8 cellular contexts compared by ENCODE assay signal in genomic region chr17:8745586-8746500, GRCh38. TPM values are rescaled to one million over a fixed set of nuclear protein-coding genes. Genes with fewer than 3 reads are reported as not detected.
A peak's percentile ranks its signal among the peaks of the same experiment; 100 is the strongest.
DNase-seq lines count a peak whose midpoint lies in the region; ATAC-seq and TF ChIP-seq lines count a peak whose summit lies in the region.

No MANE protein-coding gene starts in this region.

- peak overlapping the region; percentile 86 for H3K27ac Mint-ChIP-seq in activated T-helper 17 cell treated with anti-CD3 and anti-CD28 coated beads, Interleukin-2, amount 50 U/mL, for 72 hours
- H3K27ac Mint-ChIP-seq in neural crest cell (ENCODE audit: unreplicated experiment) = no peak overlapping the region
- peak overlapping the region; percentile 90 for H3K27ac Mint-ChIP-seq in stimulated activated naive CD8-positive, alpha-beta T cell treated with anti-CD3 and anti-CD28 coated beads, Interleukin-15, amount 100 ng/mL, for 72 hours

- CTCF ChIA-PET in PC-3 (lab: Charles Lee) = interaction anchor here (0.6 to 1.5 kb wide), 3 partner anchors 37 to 336 kb away, joined by 3 to 11 read pairs (median 5); partner anchors contain the start of gene MYH10

- no peaks in the 10 kb centered on the region for H3K27me3 Mint-ChIP-seq in activated T-helper 17 cell treated with anti-CD3 and anti-CD28 coated beads, Interleukin-2, amount 50 U/mL, for 72 hours
- H3K27me3 Mint-ChIP-seq in neural crest cell (ENCODE audit: low read depth) = peaks cover 16% of the 10 kb centered on the region
- no peaks in the 10 kb centered on the region for H3K27me3 Mint-ChIP-seq in stimulated activated naive CD8-positive, alpha-beta T cell treated with anti-CD3 and anti-CD28 coated beads, Interleukin-15, amount 100 ng/mL, for 72 hours

- DNase-seq in GM04504 (ENCODE audit: low read depth) (peak; percentile 10), PC-3 (peak; percentile 38), fibroblast of the conjunctiva (ENCODE audit: low read depth) (peak; percentile 17), neural crest cell (ENCODE audit: low read depth, low spot score) (peak; percentile 84)
- DNase-seq in stimulated activated naive CD8-positive, alpha-beta T cell treated with anti-CD3 and anti-CD28 coated beads, Interleukin-15, amount 100 ng/mL, for 72 hours = peak; percentile 82

- H3K79me2 ChIP-seq in PC-3 (ENCODE audit: low read length) = no peaks in the 10 kb centered on the region

- peak overlapping the region; percentile 82 for H3K4me3 Mint-ChIP-seq in activated T-helper 17 cell treated with anti-CD3 and anti-CD28 coated beads, Interleukin-2, amount 50 U/mL, for 72 hours
- peak overlapping the region; percentile 88 for H3K4me3 Mint-ChIP-seq in neural crest cell
- H3K4me3 Mint-ChIP-seq in stimulated activated naive CD8-positive, alpha-beta T cell treated with anti-CD3 and anti-CD28 coated beads, Interleukin-15, amount 100 ng/mL, for 72 hours = peak overlapping the region; percentile 87 to 91

- H2AFZ ChIP-seq in PC-3 (ENCODE audit: low read length) = peak overlapping the region; percentile 81

- no peaks in the 10 kb centered on the region for H3K9me2 ChIP-seq in PC-3 (replicated peaks; ENCODE audit: low read length)

- no peaks in the 10 kb centered on the region for H3K9me3 ChIP-seq in PC-3 (ENCODE audit: low read length)

- no peaks in the 10 kb centered on the region for H3K9me3 Mint-ChIP-seq in activated T-helper 17 cell treated with anti-CD3 and anti-CD28 coated beads, Interleukin-2, amount 50 U/mL, for 72 hours
- no peaks in the 10 kb centered on the region for H3K9me3 Mint-ChIP-seq in neural crest cell
- peaks cover 4 to 8% of the 10 kb centered on the region in 2 donors for H3K9me3 Mint-ChIP-seq in stimulated activated naive CD8-positive, alpha-beta T cell treated with anti-CD3 and anti-CD28 coated beads, Interleukin-15, amount 100 ng/mL, for 72 hours

- peaks cover 7% of the 10 kb centered on the region for H3K4me1 Mint-ChIP-seq in activated T-helper 17 cell treated with anti-CD3 and anti-CD28 coated beads, Interleukin-2, amount 50 U/mL, for 72 hours
- H3K4me1 Mint-ChIP-seq in neural crest cell = peaks cover 14% of the 10 kb centered on the region
- H3K4me1 Mint-ChIP-seq in stimulated activated naive CD8-positive, alpha-beta T cell treated with anti-CD3 and anti-CD28 coated beads, Interleukin-15, amount 100 ng/mL, for 72 hours = peaks cover 27% of the 10 kb centered on the region

- H3K4me3 ChIP-seq in PC-3 (ENCODE audit: low read length) = peak overlapping the region; percentile 68

- intact Hi-C loops in PC-3 (cut with micrococcal nuclease) = loop anchor here (1.0 to 2.0 kb wide), 2 partner anchors 173 to 335 kb away; no protein-coding TSS in a partner anchor

- POLR2A ChIA-PET in PC-3 (lab: Charles Lee; ENCODE audit: unreplicated experiment) = no interaction called here

- ATAC-seq in HG02885 (IDR thresholded peaks at IDR 0.05; ENCODE audit: poor library complexity, unreplicated experiment) (peak; percentile 73), PC-3 (peak; percentile 90), HG03354 (IDR thresholded peaks at IDR 0.05; ENCODE audit: poor library complexity, severe bottlenecking, unreplicated experiment) (no peak)
- peak; percentile 84 for ATAC-seq in activated T-helper 17 cell treated with anti-CD3 and anti-CD28 coated beads, Interleukin-2, amount 50 U/mL, for 72 hours (replicated peaks)
- peak; percentile 88 for ATAC-seq in stimulated activated naive CD8-positive, alpha-beta T cell treated with anti-CD3 and anti-CD28 coated beads, Interleukin-15, amount 100 ng/mL, for 72 hours

- H3K36me3 Mint-ChIP-seq in activated T-helper 17 cell treated with anti-CD3 and anti-CD28 coated beads, Interleukin-2, amount 50 U/mL, for 72 hours (ENCODE audit: low read depth) = no peaks in the 10 kb centered on the region
- no peaks in the 10 kb centered on the region for H3K36me3 Mint-ChIP-seq in neural crest cell (ENCODE audit: low read depth)

- H3K27ac ChIP-seq in PC-3 (ENCODE audit: low read length) = no peak overlapping the region

- peak overlapping the region; percentile 91 for H3K4me2 ChIP-seq in PC-3 (ENCODE audit: low read length)

- H3K9ac ChIP-seq in PC-3 (ENCODE audit: low read length) = no peak overlapping the region

- TF ChIP-seq CTCF in PC-3 (conservative IDR thresholded peaks at IDR 0.05; ENCODE audit: low read depth, low read length) = peak; percentile 65
- TF ChIP-seq CTCF in neural crest cell (conservative IDR thresholded peaks at IDR 0.05) = peak; percentile 99

- H4K20me1 ChIP-seq in PC-3 (ENCODE audit: low read length) = no peaks in the 10 kb centered on the region

- no TSS peak for BruUV-seq in PC-3 (replicated peaks; lab: Mats Ljungman, UMichigan)

- H3K36me3 ChIP-seq in PC-3 (ENCODE audit: low read depth, low read length) = no peaks in the 10 kb centered on the region

- H3K4me1 ChIP-seq in PC-3 (ENCODE audit: insufficient read depth, low read length) = no peaks in the 10 kb centered on the region

- no peaks in the 10 kb centered on the region for H3K27me3 ChIP-seq in PC-3 (ENCODE audit: low read length)

- no peaks in the 10 kb centered on the region for H3F3A ChIP-seq in PC-3 (ENCODE audit: low read length, unreplicated experiment)

RNA-seq across cellular contexts. Expression of gene CCDC42, which starts 1.2 kb away (rescaled TPM):
- not detected in 2 replicates for total RNA-seq in PC-3 (2014; rRNA removed)
- total RNA-seq in activated T-helper 17 cell treated with anti-CD3 and anti-CD28 coated beads, Interleukin-2, amount 50 U/mL, for 72 hours = under 1 TPM in 1 of 2 donors, not detected in 1; 0.32 TPM
- total RNA-seq in neural crest cell = not detected in 2 replicates

RNA-seq across cellular contexts. Expression of gene SPDYE4, which starts 12.5 kb away (rescaled TPM):
- total RNA-seq in PC-3 (2014; rRNA removed) (not detected in 2 replicates), neural crest cell (not detected in 2 replicates)
- not detected for total RNA-seq in activated T-helper 17 cell treated with anti-CD3 and anti-CD28 coated beads, Interleukin-2, amount 50 U/mL, for 72 hours

RNA-seq across cellular contexts. Expression of gene MFSD6L, which starts 53.3 kb away (rescaled TPM):
- total RNA-seq in PC-3 (2014; rRNA removed) (0.07 TPM in 1 of 2 replicates, not detected in the other), neural crest cell (not detected in 2 replicates)
- total RNA-seq in activated T-helper 17 cell treated with anti-CD3 and anti-CD28 coated beads, Interleukin-2, amount 50 U/mL, for 72 hours = under 1 TPM; 0.87 to 0.91 TPM

Comparison
In these comparisons a context has a peak if more than half of its experiments do, and no peak if none do; other contexts are left out.
1. DNase-seq: peak in every context shown above with its lines; median percentile 84 in neural crest cell; 82 in stimulated activated naive CD8-positive, alpha-beta T cell treated with anti-CD3 and anti-CD28 coated beads, Interleukin-15, amount 100 ng/mL, for 72 hours; 38 in PC-3; 17 in fibroblast of the conjunctiva; 10 in GM04504.